8 cellular contexts compared by ENCODE assay signal in genomic region chr13:97855570-97855970, GRCh38.
DNase-seq lines count a peak whose midpoint lies in the region; FAIRE-seq and TF ChIP-seq lines count a peak whose summit lies in the region.

No MANE protein-coding gene starts in this region.

- peak overlapping the region in 1 of 4 donors; percentile 16 for H3K27ac ChIP-seq in Peyer's patch
- H3K27ac ChIP-seq in coronary artery: no peak overlapping the region
- no peak overlapping the region for H3K27ac ChIP-seq in liver (ENCODE audit: low read depth in 1 of 2, low read length in 2 of 2)

- H3K4me1 ChIP-seq in BE2C: peaks cover 4% of the 10 kb centered on the region; the same call in 1 of the 2 replicates
- H3K4me1 ChIP-seq in Peyer's patch: no peaks in the 10 kb centered on the region
- no peaks in the 10 kb centered on the region for H3K4me1 ChIP-seq in liver (ENCODE audit: control insufficient read depth in 4 of 4, insufficient read depth in 4 of 4, low read length in 3 of 4)

- peak; percentile 97 for TF ChIP-seq RAD21 in liver (IDR thresholded peaks at IDR 0.05)

- no peaks in the 10 kb centered on the region for H3K36me3 ChIP-seq in BE2C
- no peaks in the 10 kb centered on the region for H3K36me3 ChIP-seq in Peyer's patch
- H3K36me3 ChIP-seq in liver (ENCODE audit: control insufficient read depth in 4 of 4, insufficient read depth in 3 of 4, low read depth in 1 of 4, low read length in 3 of 4): no peaks in the 10 kb centered on the region

- WGBS in liver: 8% methylated on average over 8 of the region's 8 CpGs

- no peak for TF ChIP-seq POLR2A in Peyer's patch (IDR thresholded peaks at IDR 0.05)

- TF ChIP-seq CTCF in BE2C (IDR thresholded peaks at IDR 0.05; ENCODE audit: low read depth, low read length) (peak; percentile 94), GM12874 (IDR thresholded peaks at IDR 0.05; ENCODE audit: insufficient read depth, low read depth, low read length) (peak; percentile 75), LNCAP (IDR thresholded peaks at IDR 0.05) (peak; percentile 68), Peyer's patch (IDR thresholded peaks at IDR 0.05) (peak; percentile 18 to 86 (median 72)), coronary artery (IDR thresholded peaks at IDR 0.05) (peak; percentile 65), liver (IDR thresholded peaks at IDR 0.05; ENCODE audit: low read depth, low read length, missing input control) (peak; percentile 93)

- no peaks in the 10 kb centered on the region for H3K9me3 ChIP-seq in BE2C
- no peaks in the 10 kb centered on the region for H3K9me3 ChIP-seq in Peyer's patch
- H3K9me3 ChIP-seq in liver (ENCODE audit: control insufficient read depth in 4 of 4, low read length in 3 of 4): no peaks in the 10 kb centered on the region

- H3K4me3 ChIP-seq in BE2C (ENCODE audit: low read depth, low read length): no peak overlapping the region
- no peak overlapping the region for H3K4me3 ChIP-seq in Peyer's patch
- H3K4me3 ChIP-seq in coronary artery: no peak overlapping the region
- H3K4me3 ChIP-seq in liver (ENCODE audit: low read depth in 1 of 3, low read length in 3 of 3): no peak overlapping the region

- no peak for FAIRE-seq in urothelium cell line (lab: Jason Lieb, UNC)

- H3K27me3 ChIP-seq in BE2C: no peaks in the 10 kb centered on the region
- no peaks in the 10 kb centered on the region for H3K27me3 ChIP-seq in Peyer's patch
- H3K27me3 ChIP-seq in liver (ENCODE audit: control insufficient read depth in 4 of 4, insufficient read depth in 4 of 4, low read length in 3 of 4): no peaks in the 10 kb centered on the region

- peak; percentile 58 for DNase-seq in BE2C
- DNase-seq in Peyer's patch: peak in 1 of 3 donors; percentile 61
- DNase-seq in coronary artery (ENCODE audit: low spot score): no peak
- peak; percentile 53 for DNase-seq in urothelium cell line (ENCODE audit: low spot score)
- no peak for DNase-seq in UCSD-AML1 (lab: John Stamatoyannopoulos, UW; ENCODE audit: unreplicated experiment)

- no peak overlapping the region for H3K9ac ChIP-seq in liver (ENCODE audit: low read depth in 1 of 2, low read length in 2 of 2)

TF ChIP-seq in liver, 16 proteins besides CTCF, POLR2A, EP300 and RAD21:
- TF ChIP-seq YY1 (IDR thresholded peaks at IDR 0.05): peak; percentile 15
- TF ChIP-seq GABPA (IDR thresholded peaks at IDR 0.05 in 1 of 2, conservative IDR thresholded peaks at IDR 0.05 in 1 of 2): no peak
TF ChIP-seq in liver: peak in this region for 1.

Comparison
In these comparisons a context has a peak if more than half of its experiments do, and no peak if none do; other contexts are left out.
1. DNase-seq: peak in BE2C (single experiment) and urothelium cell line (single experiment); none in coronary artery (single experiment) and UCSD-AML1 (single experiment).
2. Peak in every context shown above with its lines, with median percentiles within 50 percentile points of each other: CTCF ChIP-seq.